Comparison of ENCODE assay signal across 26 cellular contexts in genomic region chr10:129104266-129105045, GRCh38.
DNase-seq lines count a peak whose midpoint lies in the region; ATAC-seq, FAIRE-seq and TF ChIP-seq lines count a peak whose summit lies in the region.
"Had no signal": no experiment of that assay in that cellular context is flagged by ENCODE, and none has a peak within 500 bp of the region (broad histone marks: within the 10 kb centered on the region; RNA-seq: fewer than 3 reads in every experiment).

No MANE protein-coding gene starts in this region.

- no peaks in the 10 kb centered on the region for H3F3A ChIP-seq in MM.1S (ENCODE audit: insufficient read depth, low read length)

- TF ChIP-seq CTCF in MM.1S (IDR thresholded peaks at IDR 0.05; ENCODE audit: low read length) = no peak
- no peak for TF ChIP-seq CTCF in bronchial epithelial cell (IDR thresholded peaks at IDR 0.05; ENCODE audit: insufficient read depth, low read length, severe bottlenecking)
- no peak for TF ChIP-seq CTCF in osteocyte (IDR thresholded peaks at IDR 0.05)

- no peaks in the 10 kb centered on the region for H4K20me1 ChIP-seq in MM.1S (ENCODE audit: insufficient read depth, low read length)
- H4K20me1 ChIP-seq: BLaER1 had no signal

- POLR2A ChIA-PET in activated CD4-positive, alpha-beta T cell treated with anti-CD3 and anti-CD28 coated beads, Interleukin-2, amount 10 ng/mL, durations not matched to agents 7 days and 5 days (lab: Charles Lee) = no interaction called here

- H3K9ac ChIP-seq in MM.1S (ENCODE audit: low read length) = no peak overlapping the region
- H3K9ac ChIP-seq: BLaER1, neural progenitor cell had no signal

- H3K9me2 ChIP-seq in MM.1S (replicated peaks; ENCODE audit: insufficient read depth, low read length) = no peaks in the 10 kb centered on the region

- H3K27ac ChIP-seq in MM.1S (ENCODE audit: low read length) (no peak overlapping the region), small intestine (ENCODE audit: low read depth in 1 of 2, low read length in 1 of 2) (no peak overlapping the region)
- H3K27ac ChIP-seq: A549, BLaER1, foreskin keratinocyte, neural progenitor cell had no signal

- no peak overlapping the region for H3K4me2 ChIP-seq in MM.1S (ENCODE audit: low read depth, low read length)
- H3K4me2 ChIP-seq: A549, BLaER1, neural progenitor cell had no signal

- FAIRE-seq in bronchial epithelial cell (lab: Jason Lieb, UNC) = no peak
- FAIRE-seq in small intestine (lab: Jason Lieb, UNC) = no peak
- FAIRE-seq: A549, urothelium cell line had no signal

- no peaks in the 10 kb centered on the region for H3K79me2 ChIP-seq in MM.1S (ENCODE audit: low read length)

- no peak for DNase-seq in activated CD4-positive, alpha-beta T cell treated with anti-CD3 and anti-CD28 coated beads, Interleukin-2, amount 10 ng/mL, durations not matched to agents 7 days and 5 days
- no peak for DNase-seq in activated CD4-positive, alpha-beta T cell treated with anti-CD3 and anti-CD28 coated beads, Interleukin-2, amount 50 U/mL, for 48 hours
- DNase-seq in MM.1S (peak; percentile 10), bronchial epithelial cell (ENCODE audit: low read depth) (peak; percentile 3), osteocyte (ENCODE audit: extremely low spot score, unreplicated experiment) (no peak), small intestine (no peak), DMS53 (lab: John Stamatoyannopoulos, UW) (no peak)
- DNase-seq: activated CD4-positive, alpha-beta T cell treated with anti-CD3 and anti-CD28 coated beads for 48 hours; foreskin keratinocyte; immature natural killer cell; Karpas-422; left ventricle myocardium superior; mucosa of descending colon; NCI-H1048; NCI-H2081 treated with DMSO at 0.1 percent for 48 hours; NCI-H510A; RPMI8226; stimulated activated CD4-positive, alpha-beta T cell treated with anti-CD3 and anti-CD28 coated beads, Interleukin-2, amount 100 ng/mL, for 48 hours had no signal

- H3K4me3 Mint-ChIP-seq in activated CD4-positive, alpha-beta T cell treated with anti-CD3 and anti-CD28 coated beads, Interleukin-2, amount 10 ng/mL, durations not matched to agents 7 days and 5 days = no peak overlapping the region
- no peak overlapping the region for H3K4me3 Mint-ChIP-seq in osteocyte (ENCODE audit: unreplicated experiment)
- H3K4me3 Mint-ChIP-seq: immature natural killer cell, neural progenitor cell had no signal

- 69 to 81% (median 70%) methylated on average over 9 of the region's 9 CpGs for WGBS in small intestine, 3 donors

- H3K27me3 Mint-ChIP-seq in activated CD4-positive, alpha-beta T cell treated with anti-CD3 and anti-CD28 coated beads, Interleukin-2, amount 10 ng/mL, durations not matched to agents 7 days and 5 days = peaks cover 3% of the 10 kb centered on the region
- no peaks in the 10 kb centered on the region for H3K27me3 Mint-ChIP-seq in osteocyte (ENCODE audit: unreplicated experiment)

- H3K9me3 Mint-ChIP-seq in activated CD4-positive, alpha-beta T cell treated with anti-CD3 and anti-CD28 coated beads, Interleukin-2, amount 10 ng/mL, durations not matched to agents 7 days and 5 days = peaks cover 6% of the 10 kb centered on the region
- peaks cover 26% of the 10 kb centered on the region for H3K9me3 Mint-ChIP-seq in osteocyte (ENCODE audit: unreplicated experiment)
- H3K9me3 Mint-ChIP-seq: immature natural killer cell had no signal

- H2AFZ ChIP-seq in MM.1S (ENCODE audit: low read length) = no peak overlapping the region
- H2AFZ ChIP-seq: neural progenitor cell had no signal

- peaks cover 4% of the 10 kb centered on the region for H3K36me3 Mint-ChIP-seq in activated CD4-positive, alpha-beta T cell treated with anti-CD3 and anti-CD28 coated beads, Interleukin-2, amount 10 ng/mL, durations not matched to agents 7 days and 5 days (ENCODE audit: low read depth)
- H3K36me3 Mint-ChIP-seq in osteocyte (ENCODE audit: unreplicated experiment) = no peaks in the 10 kb centered on the region
- H3K36me3 Mint-ChIP-seq: immature natural killer cell, neural progenitor cell had no signal

- H3K4me1 ChIP-seq in MM.1S (ENCODE audit: low read length) (peaks cover 26% of the 10 kb centered on the region), small intestine (ENCODE audit: control insufficient read depth in 2 of 2, insufficient read depth in 1 of 2, low read depth in 1 of 2, low read length in 1 of 2) (no peaks in the 10 kb centered on the region)
- H3K4me1 ChIP-seq: A549, BLaER1, foreskin keratinocyte, neural progenitor cell had no signal

- ATAC-seq in GM21723 (IDR thresholded peaks at IDR 0.05; ENCODE audit: unreplicated experiment) = no peak
- ATAC-seq: A549, foreskin keratinocyte, HCT116, mucosa of descending colon had no signal

- H3K4me1 Mint-ChIP-seq in activated CD4-positive, alpha-beta T cell treated with anti-CD3 and anti-CD28 coated beads, Interleukin-2, amount 10 ng/mL, durations not matched to agents 7 days and 5 days = peaks cover 53% of the 10 kb centered on the region
- H3K4me1 Mint-ChIP-seq in osteocyte (ENCODE audit: unreplicated experiment) = peaks cover 22% of the 10 kb centered on the region

- H3K27ac Mint-ChIP-seq in activated CD4-positive, alpha-beta T cell treated with anti-CD3 and anti-CD28 coated beads, Interleukin-2, amount 10 ng/mL, durations not matched to agents 7 days and 5 days = peak overlapping the region; percentile 27
- H3K27ac Mint-ChIP-seq in osteocyte (ENCODE audit: unreplicated experiment) = peak overlapping the region; percentile 76
- H3K27ac Mint-ChIP-seq: immature natural killer cell, neural progenitor cell had no signal

- H3K9me3 ChIP-seq in MM.1S (replicated peaks; ENCODE audit: insufficient read depth, low read length) (no peaks in the 10 kb centered on the region), small intestine (ENCODE audit: control insufficient read depth, low read depth) (no peaks in the 10 kb centered on the region)
- H3K9me3 ChIP-seq: A549, BLaER1, mucosa of descending colon had no signal

- H3K4me3 ChIP-seq in MM.1S (ENCODE audit: low read length) (no peak overlapping the region), bronchial epithelial cell (ENCODE audit: low read depth, low read length) (no peak overlapping the region), small intestine (ENCODE audit: low read depth in 1 of 2, low read length in 2 of 2) (no peak overlapping the region)
- H3K4me3 ChIP-seq: A549, BLaER1, coronary artery, mucosa of descending colon, neural progenitor cell, skin epidermis had no signal

- H3K36me3 ChIP-seq in MM.1S (replicated peaks; ENCODE audit: insufficient read depth, low read length) (no peaks in the 10 kb centered on the region), bronchial epithelial cell (ENCODE audit: control insufficient read depth, insufficient read depth, low read length) (no peaks in the 10 kb centered on the region), small intestine (ENCODE audit: control insufficient read depth in 2 of 2, insufficient read depth in 2 of 2, low read length in 2 of 2) (no peaks in the 10 kb centered on the region)
- H3K36me3 ChIP-seq: BLaER1, neural progenitor cell had no signal

- CTCF ChIA-PET in activated CD4-positive, alpha-beta T cell treated with anti-CD3 and anti-CD28 coated beads, Interleukin-2, amount 10 ng/mL, durations not matched to agents 7 days and 5 days (lab: Charles Lee) = interaction anchor here (1.2 kb wide), 1 partner anchor 36 kb away, joined by 3 read pairs; no protein-coding TSS in a partner anchor

- H3K27me3 ChIP-seq in MM.1S (replicated peaks; ENCODE audit: insufficient read depth, low read length) = no peaks in the 10 kb centered on the region
- H3K27me3 ChIP-seq in bronchial epithelial cell (ENCODE audit: control insufficient read depth, insufficient read depth, low read length) = no peaks in the 10 kb centered on the region
- no peaks in the 10 kb centered on the region for H3K27me3 ChIP-seq in small intestine (ENCODE audit: control insufficient read depth in 2 of 2, insufficient read depth in 2 of 2, low read length in 2 of 2)
- H3K27me3 ChIP-seq: BLaER1, foreskin keratinocyte, neural progenitor cell had no signal

Comparison
In these comparisons a context has a peak if more than half of its experiments do, and no peak if none do; other contexts are left out.
1. DNase-seq: peak in MM.1S (single experiment) and bronchial epithelial cell (single experiment); none in activated CD4-positive, alpha-beta T cell treated with anti-CD3 and anti-CD28 coated beads, Interleukin-2, amount 10 ng/mL, durations not matched to agents 7 days and 5 days (single experiment), activated CD4-positive, alpha-beta T cell treated with anti-CD3 and anti-CD28 coated beads, Interleukin-2, amount 50 U/mL, for 48 hours (0 of 2), osteocyte (single experiment), small intestine (single experiment) and DMS53 (single experiment).